ENCODE assay signal across 13 cellular contexts in the genomic region with DNA sequence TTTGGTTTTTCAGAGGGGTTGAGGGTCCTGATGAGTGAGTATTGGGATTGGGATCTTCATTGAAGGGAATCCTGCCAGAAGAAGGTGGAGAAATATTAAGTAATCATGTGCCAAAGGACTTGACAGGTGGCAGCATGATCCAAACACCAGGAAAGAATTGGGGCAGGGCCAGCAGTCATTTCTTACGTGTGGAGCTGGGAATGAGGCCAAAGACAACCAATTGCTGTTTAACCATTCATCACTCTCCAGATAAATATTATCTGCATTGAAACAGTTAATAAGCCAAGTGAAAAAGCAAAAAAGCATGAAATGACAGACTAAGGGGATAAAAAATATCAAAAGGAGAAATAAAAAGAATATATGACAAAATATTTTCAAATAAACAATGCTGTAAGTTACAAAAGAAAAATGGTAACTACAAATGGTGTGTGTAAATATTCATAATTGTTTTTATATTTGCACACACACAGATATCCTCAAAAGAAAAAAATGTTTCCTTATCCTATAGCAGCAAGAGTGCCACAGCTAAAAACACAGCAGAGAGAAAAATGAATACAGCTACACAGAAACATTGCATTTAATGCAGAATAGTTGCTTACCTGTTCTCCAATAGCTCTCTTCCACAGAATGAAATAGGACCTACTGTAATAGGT. TPM values are rescaled to one million over a fixed set of nuclear protein-coding genes. Genes with fewer than 3 reads are reported as not detected.
DNase-seq lines count a peak whose midpoint lies in the region; ATAC-seq and TF ChIP-seq lines count a peak whose summit lies in the region.
"Had no signal": no experiment of that assay in that cellular context is flagged by ENCODE, and none has a peak within 500 bp of the region (broad histone marks: within the 10 kb centered on the region; RNA-seq: fewer than 3 reads in every experiment).

No MANE protein-coding gene starts in this region.

- H3K4me3 ChIP-seq in SJCRH30 = no peak overlapping the region
- no peak overlapping the region for H3K4me3 ChIP-seq in left ventricle myocardium inferior
- no peak overlapping the region for H3K4me3 ChIP-seq in ascending aorta
- H3K4me3 ChIP-seq: BLaER1, HAP-1, vagina had no signal

- H3K4me1 ChIP-seq in SJCRH30 (peaks cover 7% of the 10 kb centered on the region), left ventricle myocardium inferior (peaks cover 10% of the 10 kb centered on the region), ascending aorta (no peaks in the 10 kb centered on the region)
- H3K4me1 ChIP-seq: vagina had no signal

- peaks cover 35% of the 10 kb centered on the region for H3K36me3 ChIP-seq in SJCRH30
- H3K36me3 ChIP-seq in left ventricle myocardium inferior = peaks cover 45% of the 10 kb centered on the region
- H3K36me3 ChIP-seq in ascending aorta = peaks cover 9 to 25% of the 10 kb centered on the region in 2 donors

- no peaks in the 10 kb centered on the region for H3K27me3 ChIP-seq in SJCRH30
- no peaks in the 10 kb centered on the region for H3K27me3 ChIP-seq in left ventricle myocardium inferior (ENCODE audit: low read depth)
- H3K27me3 ChIP-seq in ascending aorta = no peaks in the 10 kb centered on the region
- H3K27me3 ChIP-seq: BLaER1, vagina had no signal

- in situ Hi-C loops in Caki2 (cut with HindIII; ENCODE audit: low pct_unique_long_range_greater_than_20kb, low sequenced_read_pairs) = no loop called here

- intact Hi-C loops in left ventricle myocardium inferior (cut with micrococcal nuclease) = no loop called here
- intact Hi-C loops in ascending aorta (cut with DNase I) = no loop called here

- H3K9me3 ChIP-seq in SJCRH30 (replicated peaks) = no peaks in the 10 kb centered on the region
- no peaks in the 10 kb centered on the region for H3K9me3 ChIP-seq in left ventricle myocardium inferior (replicated peaks)
- H3K9me3 ChIP-seq in ascending aorta = no peaks in the 10 kb centered on the region
- H3K9me3 ChIP-seq: BLaER1, HAP-1, vagina had no signal

- no peak for ATAC-seq in HG03095 (IDR thresholded peaks at IDR 0.05; ENCODE audit: unreplicated experiment)
- ATAC-seq: activated CD8-positive, alpha-beta T cell treated with anti-CD3 and anti-CD28 coated beads, Interleukin-2, amount 10 ng/mL, durations not matched to agents 7 days and 5 days; T-cell had no signal

- H3K27ac ChIP-seq in SJCRH30 (no peak overlapping the region), left ventricle myocardium inferior (replicated peaks) (no peak overlapping the region), ascending aorta (no peak overlapping the region)
- H3K27ac ChIP-seq: BLaER1, vagina had no signal

- no peak for TF ChIP-seq CTCF in left ventricle myocardium inferior (IDR thresholded peaks at IDR 0.05; ENCODE audit: borderline replicate concordance)
- TF ChIP-seq CTCF in ascending aorta (IDR thresholded peaks at IDR 0.05) = no peak

- peak; percentile 50 for DNase-seq in Caki2 (ENCODE audit: low read depth)
- DNase-seq in NCI-H1092 treated with DMSO at 0.1 percent for 48 hours (lab: John Stamatoyannopoulos, UW) = peak; percentile 81
- DNase-seq in SJCRH30 = peak; percentile 13 to 49
- peak; percentile 23 for DNase-seq in left ventricle myocardium inferior
- DNase-seq in ascending aorta (ENCODE audit: low spot score in 2 of 2) = no peak
- no peak for DNase-seq in NOMO-1 treated with DMSO at 0.1 percent for 48 hours (lab: John Stamatoyannopoulos, UW; ENCODE audit: unreplicated experiment)
- no peak for DNase-seq in NCI-H524 treated with DMSO at 0.1 percent for 48 hours (lab: John Stamatoyannopoulos, UW)
- DNase-seq: activated CD8-positive, alpha-beta T cell treated with anti-CD3 and anti-CD28 coated beads, Interleukin-2, amount 10 ng/mL, durations not matched to agents 7 days and 5 days; T-cell had no signal

RNA-seq across cellular contexts. Expression of gene C2CD5, which starts 26.1 kb away (rescaled TPM):
- total RNA-seq in Caki2 (2014; rRNA removed; shearing (Covaris generic); ENCODE audit: low replicate concordance) = 11.7 and 14.6 TPM in 2 replicates
- total RNA-seq in SJCRH30 (2014; rRNA removed; shearing (Covaris generic)) = 23.5 and 28.9 TPM in 2 replicates
- total RNA-seq in left ventricle myocardium inferior (22.5 TPM), ascending aorta (34.7 TPM)

Comparison
In these comparisons a context has a peak if more than half of its experiments do, and no peak if none do; other contexts are left out.
1. DNase-seq: peak in Caki2 (single experiment), NCI-H1092 treated with DMSO at 0.1 percent for 48 hours (single experiment), SJCRH30 (2 of 2) and left ventricle myocardium inferior (single experiment); none in ascending aorta (0 of 2), NOMO-1 treated with DMSO at 0.1 percent for 48 hours (single experiment) and NCI-H524 treated with DMSO at 0.1 percent for 48 hours (single experiment).